ENCODE assay signal across 18 cellular contexts in the genomic region with DNA sequence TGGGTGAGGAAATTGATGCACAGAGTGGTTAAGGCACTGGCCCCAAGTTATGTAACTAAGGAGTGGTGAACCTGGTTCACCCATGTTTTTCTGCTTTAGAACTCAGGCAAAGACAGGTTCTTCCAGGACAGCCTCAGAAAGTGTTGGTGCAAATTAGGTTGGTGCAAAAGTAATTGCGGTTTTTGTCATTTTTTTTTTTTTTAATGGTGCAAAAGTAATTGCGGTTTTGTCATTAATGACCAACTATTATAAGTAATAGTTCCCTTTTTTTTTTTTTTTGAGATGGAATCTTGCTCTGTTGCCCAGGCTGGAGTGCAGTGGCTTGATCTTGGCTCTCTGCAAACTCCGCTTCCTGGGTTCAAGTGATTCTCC. TPM values are rescaled to one million over a fixed set of nuclear protein-coding genes. Genes with fewer than 3 reads are reported as not detected.
DNase-seq lines count a peak whose midpoint lies in the region; ATAC-seq, FAIRE-seq and TF ChIP-seq lines count a peak whose summit lies in the region.
"Had no signal": no experiment of that assay in that cellular context is flagged by ENCODE, and none has a peak within 500 bp of the region (broad histone marks: within the 10 kb centered on the region; RNA-seq: fewer than 3 reads in every experiment).

No MANE protein-coding gene starts in this region.

- H2AK9ac ChIP-seq in IMR-90 (replicated peaks; ENCODE audit: low read depth, low read length, poor library complexity) = peak overlapping the region; percentile 68

- no peak for DNase-seq in left ventricle myocardium inferior
- DNase-seq in heart left ventricle = no peak
- DNase-seq in IMR-90 = no peak
- no peak for DNase-seq in K562 (ENCODE audit: extremely low read depth in 1 of 4, low spot score in 3 of 4)
- DNase-seq in spleen = peak; percentile 9
- no peak for DNase-seq in NCI-H146 (lab: John Stamatoyannopoulos, UW)
- DNase-seq: 8988T; CD4-positive, alpha-beta memory T cell; COR-L47; DMS153; DMS79 treated with DMSO at 0.1 percent for 48 hours; GM23248 had no signal

- H3K4me2 ChIP-seq in IMR-90 (ENCODE audit: low read depth, low read length) (no peak overlapping the region), K562 (ENCODE audit: insufficient read depth, low read length) (no peak overlapping the region)

- H3K9me3 ChIP-seq in left ventricle myocardium inferior (replicated peaks) = peaks cover 7% of the 10 kb centered on the region
- H3K9me3 ChIP-seq in heart left ventricle = peaks cover 0 to 10% (median 0%) of the 10 kb centered on the region in 12 donors
- H3K9me3 ChIP-seq in IMR-90 (ENCODE audit: control insufficient read depth, insufficient read depth, low read length) = peaks cover 4% of the 10 kb centered on the region; the same call in 1 of the 2 replicates
- no peaks in the 10 kb centered on the region for H3K9me3 ChIP-seq in K562 (replicated peaks; ENCODE audit: control insufficient read depth, insufficient read depth, low read depth, low read length)
- H3K9me3 ChIP-seq in spleen = no peaks in the 10 kb centered on the region

- no peak overlapping the region for H3K9ac ChIP-seq in IMR-90 (ENCODE audit: low read depth, low read length)
- no peak overlapping the region for H3K9ac ChIP-seq in K562 (ENCODE audit: insufficient read depth in 1 of 2, low read depth in 2 of 2, low read length in 2 of 2)
- H3K9ac ChIP-seq: GM23248 had no signal

- TF ChIP-seq CTCF in left ventricle myocardium inferior (IDR thresholded peaks at IDR 0.05; ENCODE audit: borderline replicate concordance) (no peak), heart left ventricle (IDR thresholded peaks at IDR 0.05) (no peak), IMR-90 (conservative IDR thresholded peaks at IDR 0.05; ENCODE audit: low read depth, low read length) (no peak), K562 (IDR thresholded peaks at IDR 0.05 in 2 of 3, conservative IDR thresholded peaks at IDR 0.05 in 1 of 3; ENCODE audit: insufficient read depth in 2 of 3, low read depth in 1 of 3, low read length in 3 of 3) (no peak), spleen (IDR thresholded peaks at IDR 0.05 in 8 of 11, conservative IDR thresholded peaks at IDR 0.05 in 3 of 11) (no peak)

- WGBS in heart left ventricle, 4 donors = 95 to 99% (median 96%) methylated on average over 3 of the region's 3 CpGs
- WGBS in IMR-90 (ENCODE audit: extremely low coverage in 2 of 2, insufficient read length in 1 of 2), 2 experiments = no CpG with 5 or more reads among the region's 3 CpGs
- 52% methylated on average over 3 of the region's 3 CpGs for WGBS in K562 (ENCODE audit: insufficient coverage, low coverage, missing lambda C conversion rate)
- 92 to 100% (median 94%) methylated on average over 3 of the region's 3 CpGs for WGBS in spleen, 5 donors

- H3K9me1 ChIP-seq in IMR-90 (ENCODE audit: insufficient read depth, low read length) = peaks cover 2% of the 10 kb centered on the region; the same call in 1 of the 2 replicates
- no peaks in the 10 kb centered on the region for H3K9me1 ChIP-seq in K562 (ENCODE audit: control insufficient read depth, insufficient read depth, low read length)

- FAIRE-seq in K562 (lab: Jason Lieb, UNC) = peak; percentile 35
- FAIRE-seq: D721Med, H54 had no signal

- intact Hi-C loops in left ventricle myocardium inferior (cut with micrococcal nuclease) (no loop called here), heart left ventricle (cut with DNase I) (loop anchor here in 2 of 10 donors (10.0 kb wide), 2 partner anchors 92 to 182 kb away; no protein-coding TSS in a partner anchor), IMR-90 (cut with micrococcal nuclease) (no loop called here), K562 (cut with micrococcal nuclease) (no loop called here), spleen (cut with DNase I; ENCODE audit: low total_unique reads) (no loop called here)

- dilution Hi-C loops in IMR-90 (cut with HindIII; ENCODE audit: low sequenced_read_pairs, unreplicated experiment) = no loop called here

- H4K20me1 ChIP-seq in IMR-90 (ENCODE audit: insufficient read depth, low read length) (no peaks in the 10 kb centered on the region), K562 (replicated peaks; ENCODE audit: control insufficient read depth, insufficient read depth, low read length) (no peaks in the 10 kb centered on the region)

- H4K5ac ChIP-seq in IMR-90 (ENCODE audit: low read depth, low read length) = no peak overlapping the region

- H2BK20ac ChIP-seq in IMR-90 (ENCODE audit: low read depth, low read length) = no peak overlapping the region

- no peak for TF ChIP-seq EP300 in K562 (IDR thresholded peaks at IDR 0.05; ENCODE audit: low read length)

- H3K23ac ChIP-seq in IMR-90 (ENCODE audit: low read depth, low read length) = no peak overlapping the region

- peaks cover 6 to 7% of the 10 kb centered on the region in 2 experiments; a peak in 3 of 4 replicates for H3K79me1 ChIP-seq in IMR-90 (ENCODE audit: low read depth in 1 of 2, low read length in 2 of 2)

- no peak overlapping the region for H4K8ac ChIP-seq in IMR-90 (ENCODE audit: low read depth in 2 of 2, low read length in 2 of 2)

- H2BK120ac ChIP-seq in IMR-90 (ENCODE audit: low read depth, low read length) = no peak overlapping the region

- H3K4me3 ChIP-seq in left ventricle myocardium inferior (no peak overlapping the region), heart left ventricle (no peak overlapping the region), IMR-90 (ENCODE audit: insufficient read depth, low read depth, low read length) (no peak overlapping the region), K562 (no peak overlapping the region), spleen (no peak overlapping the region)
- H3K4me3 ChIP-seq: GM23248 had no signal

- CTCF ChIA-PET in IMR-90 (lab: Yijun Ruan, JAX) = no interaction called here
- CTCF ChIA-PET in K562 (lab: Yijun Ruan, JAX; ENCODE audit: low intra/inter-chr PET ratio) = no interaction called here

- peak overlapping the region; percentile 48 for H3K27ac ChIP-seq in left ventricle myocardium inferior (replicated peaks)
- H3K27ac ChIP-seq in heart left ventricle = peak overlapping the region in 2 of 12 donors; percentile 43 to 69
- H3K27ac ChIP-seq in IMR-90 (ENCODE audit: insufficient read depth, low read length) = no peak overlapping the region
- H3K27ac ChIP-seq in K562 (ENCODE audit: extremely low read depth, low read depth, low read length) = no peak overlapping the region
- H3K27ac ChIP-seq in spleen = peak overlapping the region in 4 of 8 donors; percentile 25 to 81 (median 72)
- H3K27ac ChIP-seq: GM23248 had no signal

- H2AFZ ChIP-seq in IMR-90 (replicated peaks; ENCODE audit: low read length, poor library complexity) (no peak overlapping the region), K562 (ENCODE audit: low read depth, low read length) (no peak overlapping the region)
- H2AFZ ChIP-seq: GM23248 had no signal

- H2BK15ac ChIP-seq in IMR-90 (ENCODE audit: low read depth, low read length) = no peak overlapping the region

- in situ Hi-C loops in IMR-90 (cut with MboI; ENCODE audit: low sequenced_read_pairs) = no loop called here
- in situ Hi-C loops in K562 (cut with MboI) = no loop called here

- no peaks in the 10 kb centered on the region for H3K27me3 ChIP-seq in left ventricle myocardium inferior (ENCODE audit: low read depth)
- H3K27me3 ChIP-seq in heart left ventricle = no peaks in the 10 kb centered on the region
- H3K27me3 ChIP-seq in IMR-90 (ENCODE audit: control insufficient read depth, insufficient read depth, low read length) = no peaks in the 10 kb centered on the region
- H3K27me3 ChIP-seq in K562 (ENCODE audit: control insufficient read depth in 2 of 2, insufficient read depth in 2 of 2, low read length in 2 of 2) = peaks cover 0 to 6% of the 10 kb centered on the region in 2 experiments; a peak in 2 of 5 replicates
- no peaks in the 10 kb centered on the region for H3K27me3 ChIP-seq in spleen (replicated peaks in 1 of 7)

- no peak overlapping the region for H3K14ac ChIP-seq in IMR-90 (replicated peaks; ENCODE audit: low read depth, low read length)

- no peak overlapping the region for H2AK5ac ChIP-seq in IMR-90 (ENCODE audit: low read depth, low read length)

- H4K91ac ChIP-seq in IMR-90 (ENCODE audit: insufficient read depth, low read depth, low read length) = no peak overlapping the region

- H3K36me3 ChIP-seq in left ventricle myocardium inferior = no peaks in the 10 kb centered on the region
- no peaks in the 10 kb centered on the region for H3K36me3 ChIP-seq in heart left ventricle
- no peaks in the 10 kb centered on the region for H3K36me3 ChIP-seq in IMR-90 (ENCODE audit: control insufficient read depth, insufficient read depth, low read length)
- no peaks in the 10 kb centered on the region for H3K36me3 ChIP-seq in K562 (ENCODE audit: control insufficient read depth, insufficient read depth, low read length)
- H3K36me3 ChIP-seq in spleen = no peaks in the 10 kb centered on the region

- TF ChIP-seq POLR2A in heart left ventricle (IDR thresholded peaks at IDR 0.05) (no peak), IMR-90 (IDR thresholded peaks at IDR 0.05; ENCODE audit: low read depth, low read length) (no peak), K562 (conservative IDR thresholded peaks at IDR 0.05) (no peak), spleen (IDR thresholded peaks at IDR 0.05) (no peak)

- no peaks in the 10 kb centered on the region for H3K79me2 ChIP-seq in K562 (ENCODE audit: control insufficient read depth, insufficient read depth, low read length)

- no peak overlapping the region for H3K18ac ChIP-seq in IMR-90 (ENCODE audit: low read depth, low read length)

- POLR2A ChIA-PET in IMR-90 (lab: Charles Lee; ENCODE audit: unreplicated experiment) (interaction anchor here (0.6 kb wide), 1 partner anchor 140 kb away, joined by 3 read pairs; no protein-coding TSS in a partner anchor), K562 (lab: Yijun Ruan, JAX) (interaction anchor here (1.3 kb wide), 1 partner anchor 11 kb away, joined by 5 read pairs; no protein-coding TSS in a partner anchor)

- TF ChIP-seq RAD21 in IMR-90 (IDR thresholded peaks at IDR 0.05; ENCODE audit: low read length) (no peak), K562 (CRISPR knock-in tag; conservative IDR thresholded peaks at IDR 0.05 in 1 of 2, IDR thresholded peaks at IDR 0.05 in 1 of 2) (no peak)

- no peak overlapping the region for H3K56ac ChIP-seq in IMR-90 (ENCODE audit: extremely low read depth, insufficient read depth, low read length)

- peaks cover 24% of the 10 kb centered on the region for H3K4me1 ChIP-seq in left ventricle myocardium inferior
- H3K4me1 ChIP-seq in heart left ventricle = peaks cover 0 to 42% (median 12%) of the 10 kb centered on the region in 12 donors
- peaks cover 7% of the 10 kb centered on the region for H3K4me1 ChIP-seq in IMR-90 (ENCODE audit: control insufficient read depth, insufficient read depth, low read length)
- peaks cover 8 to 12% of the 10 kb centered on the region in 2 experiments; a peak in 4 of 5 replicates for H3K4me1 ChIP-seq in K562 (replicated peaks in 1 of 2; ENCODE audit: control insufficient read depth in 2 of 2, insufficient read depth in 2 of 2, low read length in 2 of 2)
- H3K4me1 ChIP-seq in spleen = peaks cover 12 to 53% (median 40%) of the 10 kb centered on the region in 6 donors

- H3K4ac ChIP-seq in IMR-90 (ENCODE audit: low read depth, low read length) = no peak overlapping the region

- no peak overlapping the region for H2BK5ac ChIP-seq in IMR-90 (ENCODE audit: low read depth, low read length, poor library complexity, severe bottlenecking)

- ATAC-seq in heart left ventricle = no peak
- ATAC-seq in IMR-90 (ENCODE audit: low read depth) = no peak
- ATAC-seq in K562 = no peak
- no peak for ATAC-seq in GM19023 (IDR thresholded peaks at IDR 0.05; ENCODE audit: unreplicated experiment)
- ATAC-seq in HG03378 (IDR thresholded peaks at IDR 0.05; ENCODE audit: unreplicated experiment) = no peak
- ATAC-seq: HCT116 had no signal

- BruUV-seq in IMR-90 (replicated peaks; lab: Mats Ljungman, UMichigan) (no TSS peak), K562 (replicated peaks; lab: Mats Ljungman, UMichigan) (no TSS peak)

RNA-seq across cellular contexts. Expression of gene SSH1, which starts 5.2 kb away (rescaled TPM):
- total RNA-seq in left ventricle myocardium inferior (30.1 TPM), heart left ventricle (10 to 100 TPM; 20.2 to 45.8 (median 34.3) TPM), IMR-90 (2012; rRNA removed) (16.7 and 17.6 TPM in 2 replicates), K562 (2014; rRNA removed) (2.0 and 2.9 TPM in 2 replicates), K562 (2014; rRNA removed; fragmentation: Illumina TruSeq; extraction: Trizol) (2.3 and 2.5 TPM in 2 replicates), K562 (2015; rRNA removed; fragmentation: Illumina TruSeq; extraction: Trizol) (1.7 and 2.2 TPM in 2 replicates), K562 (2021) (5.5 and 6.5 TPM in 2 replicates), spleen (10 to 100 TPM; 32.2 to 71.3 (median 47.8) TPM)
- polyA plus RNA-seq in heart left ventricle (10 to 100 TPM in 1 of 2 donors, 1 to 10 TPM in 1; 7.8 to 15.2 TPM), IMR-90 (2012; rRNA removed) (37.2 and 40.8 TPM in 2 replicates), K562 (2011; rRNA removed) (3.4 and 4.2 TPM in 2 replicates), K562 (2014; fragmentation: Illumina TruSeq; extraction: Trizol) (2.5 and 3.1 TPM in 2 replicates), K562 (2014; fragmentation: Nextera tagmentation; extraction: Ambion mirVana) (under 1 TPM; 0.41 to 0.45 TPM), K562 (2014; rRNA removed) (2.3 and 2.8 TPM in 2 replicates), spleen (1 to 10 TPM; 1.7 to 8.6 (median 2.7) TPM)
- 14.1 and 19.4 TPM in 2 replicates for polyA plus RNA-seq in IMR-90 (2012; cell fraction: cytosol; rRNA removed)
- polyA plus RNA-seq in IMR-90 (2012; cell fraction: nucleus; rRNA removed; ENCODE audit: low replicate concordance) = 68.2 and 83.5 TPM in 2 replicates
- 12.8 and 19.4 TPM in 2 replicates for total RNA-seq in K562 (2011; cell fraction: chromatin; rRNA removed; ENCODE audit: low replicate concordance)
- total RNA-seq in K562 (2011; cell fraction: nucleolus; rRNA removed) = 8.0 and 10.2 TPM in 2 replicates
- total RNA-seq in K562 (2011; cell fraction: nucleoplasm; rRNA removed) = 7.7 and 9.5 TPM in 2 replicates
- 2.8 and 3.3 TPM in 2 replicates for polyA plus RNA-seq in K562 (2011; cell fraction: cytosol; rRNA removed)
- 4.0 and 4.1 TPM in 2 replicates for polyA plus RNA-seq in K562 (2011; cell fraction: nucleus; rRNA removed)
- 3.3 and 5.5 TPM in 2 replicates for polyA plus RNA-seq in K562 (2012)
- polyA minus RNA-seq in K562 (2011; rRNA and poly(A)+ RNA removed) = 4.5 and 5.0 TPM in 2 replicates
- 2.5 and 4.4 TPM in 2 replicates for polyA minus RNA-seq in K562 (2011; cell fraction: cytosol; rRNA and poly(A)+ RNA removed)
- 4.7 and 5.2 TPM in 2 replicates for polyA minus RNA-seq in K562 (2011; cell fraction: nucleus; rRNA and poly(A)+ RNA removed)

RNA-seq across cellular contexts. Expression of gene DAO, which starts 17.3 kb away (rescaled TPM):
- total RNA-seq in left ventricle myocardium inferior = not detected
- total RNA-seq in heart left ventricle = not detected
- not detected for polyA plus RNA-seq in heart left ventricle
- not detected in 2 replicates for total RNA-seq in IMR-90 (2012; rRNA removed)
- not detected in 2 replicates for polyA plus RNA-seq in IMR-90 (2012; rRNA removed)
- not detected in 2 replicates for polyA plus RNA-seq in IMR-90 (2012; cell fraction: cytosol; rRNA removed)
- 0.11 TPM in 1 of 2 replicates, not detected in the other for polyA plus RNA-seq in IMR-90 (2012; cell fraction: nucleus; rRNA removed; ENCODE audit: low replicate concordance)
- not detected in 2 replicates for total RNA-seq in K562 (2011; cell fraction: chromatin; rRNA removed; ENCODE audit: low replicate concordance)
- total RNA-seq in K562 (2011; cell fraction: nucleolus; rRNA removed) = not detected in 2 replicates
- total RNA-seq in K562 (2011; cell fraction: nucleoplasm; rRNA removed) = not detected in 2 replicates
- not detected in 2 replicates for total RNA-seq in K562 (2014; rRNA removed)
- not detected in 2 replicates for total RNA-seq in K562 (2014; rRNA removed; fragmentation: Illumina TruSeq; extraction: Trizol)
- not detected in 2 replicates for total RNA-seq in K562 (2015; rRNA removed; fragmentation: Illumina TruSeq; extraction: Trizol)
- total RNA-seq in K562 (2021) = not detected in 2 replicates
- not detected in 2 replicates for polyA plus RNA-seq in K562 (2011; rRNA removed)
- not detected in 2 replicates for polyA plus RNA-seq in K562 (2011; cell fraction: cytosol; rRNA removed)
- polyA plus RNA-seq in K562 (2011; cell fraction: nucleus; rRNA removed) = not detected in 2 replicates
- not detected in 2 replicates for polyA plus RNA-seq in K562 (2012)
- not detected in 2 replicates for polyA plus RNA-seq in K562 (2014; fragmentation: Illumina TruSeq; extraction: Trizol)
- not detected for polyA plus RNA-seq in K562 (2014; fragmentation: Nextera tagmentation; extraction: Ambion mirVana)
- not detected in 2 replicates for polyA plus RNA-seq in K562 (2014; rRNA removed)
- polyA minus RNA-seq in K562 (2011; rRNA and poly(A)+ RNA removed) = not detected in 2 replicates
- not detected in 2 replicates for polyA minus RNA-seq in K562 (2011; cell fraction: cytosol; rRNA and poly(A)+ RNA removed)
- polyA minus RNA-seq in K562 (2011; cell fraction: nucleus; rRNA and poly(A)+ RNA removed) = not detected in 2 replicates
- total RNA-seq in spleen = under 1 TPM in 1 of 7 donors, not detected in 6; 0.42 TPM
- not detected for polyA plus RNA-seq in spleen
- total RNA-seq: CD4-positive, alpha-beta memory T cell; GM23248; HT1080 had no signal
- polyA plus RNA-seq: CD4-positive, alpha-beta memory T cell; GM23248 had no signal
